ENCODE assay signal across 1 cellular context in genomic region chr15:48406240-48406891, GRCh38.
TF ChIP-seq lines count a peak whose summit lies in the region.

No MANE protein-coding gene starts in this region.

TF ChIP-seq in K562, 482 proteins besides CTCF, POLR2A, EP300 and RAD21:
- TF ChIP-seq ZNF830 (CRISPR knock-in tag; IDR thresholded peaks at IDR 0.05): no peak
- TF ChIP-seq NFYB (IDR thresholded peaks at IDR 0.05; ENCODE audit: extremely low read depth, insufficient read length): no peak
- no peak for TF ChIP-seq ZNF780A (CRISPR knock-in tag; IDR thresholded peaks at IDR 0.05)
- no peak for TF ChIP-seq HBP1 (CRISPR knock-in tag; IDR thresholded peaks at IDR 0.05)
- no peak for TF ChIP-seq PBX2 (CRISPR knock-in tag; IDR thresholded peaks at IDR 0.05; ENCODE audit: low read depth)
- peak; percentile 64 for TF ChIP-seq PBX2 (tag; conservative IDR thresholded peaks at IDR 0.05; ENCODE audit: low read depth)
- TF ChIP-seq ZBTB33 (CRISPR knock-in tag; IDR thresholded peaks at IDR 0.05): no peak
- no peak for TF ChIP-seq MYBL2 (IDR thresholded peaks at IDR 0.05; ENCODE audit: low read depth)
- TF ChIP-seq MYBL2 (CRISPR knock-in tag; IDR thresholded peaks at IDR 0.05; ENCODE audit: borderline replicate concordance): no peak
- TF ChIP-seq BRCA1 (IDR thresholded peaks at IDR 0.05): no peak
- no peak for TF ChIP-seq BRCA1 (CRISPR knock-in tag; IDR thresholded peaks at IDR 0.05)
- no peak for TF ChIP-seq RERE (CRISPR knock-in tag; IDR thresholded peaks at IDR 0.05; ENCODE audit: borderline replicate concordance)
- TF ChIP-seq NCOA1 (IDR thresholded peaks at IDR 0.05; ENCODE audit: low read depth): no peak
- TF ChIP-seq ELK1 (CRISPR knock-in tag; IDR thresholded peaks at IDR 0.05): no peak
- no peak for TF ChIP-seq CEBPB (tag; IDR thresholded peaks at IDR 0.05)
- no peak for TF ChIP-seq NCOA6 (IDR thresholded peaks at IDR 0.05)
- no peak for TF ChIP-seq TAF9B (IDR thresholded peaks at IDR 0.05; ENCODE audit: partially characterized antibody)
- TF ChIP-seq PKNOX1 (IDR thresholded peaks at IDR 0.05): peak; percentile 36; the same call in 1 of the 2 replicates
- TF ChIP-seq ZBTB9 (CRISPR knock-in tag; IDR thresholded peaks at IDR 0.05): 0 out of 2 replicates have a peak, but pooled peaks have one; percentile 44
- TF ChIP-seq TEAD4 (IDR thresholded peaks at IDR 0.05; ENCODE audit: low read length): no peak
- TF ChIP-seq TEAD4 (CRISPR knock-in tag; IDR thresholded peaks at IDR 0.05; ENCODE audit: borderline replicate concordance): no peak
- TF ChIP-seq ZNF431 (CRISPR knock-in tag; IDR thresholded peaks at IDR 0.05): no peak
- no peak for TF ChIP-seq MLLT1 (IDR thresholded peaks at IDR 0.05)
- TF ChIP-seq FOS (IDR thresholded peaks at IDR 0.05; ENCODE audit: extremely low read depth, insufficient read length): no peak
- no peak for TF ChIP-seq HDAC6 (IDR thresholded peaks at IDR 0.05; ENCODE audit: low read depth, low read length)
- TF ChIP-seq ZBTB2 (IDR thresholded peaks at IDR 0.05): no peak
- no peak for TF ChIP-seq ARID2 (IDR thresholded peaks at IDR 0.05)
- TF ChIP-seq EHMT2 (IDR thresholded peaks at IDR 0.05): no peak
- no peak for TF ChIP-seq POLR2G (IDR thresholded peaks at IDR 0.05; ENCODE audit: low read depth, low read length)
- TF ChIP-seq MEIS2 (IDR thresholded peaks at IDR 0.05; ENCODE audit: partially characterized antibody): peak; percentile 73
